Comparison of ENCODE assay signal across 11 cellular contexts in genomic region chr5:10735569-10736255, GRCh38. TPM values are rescaled to one million over a fixed set of nuclear protein-coding genes. Genes with fewer than 3 reads are reported as not detected.
DNase-seq lines count a peak whose midpoint lies in the region; ATAC-seq, FAIRE-seq and TF ChIP-seq lines count a peak whose summit lies in the region.
"Had no signal": no experiment of that assay in that cellular context is flagged by ENCODE, and none has a peak within 500 bp of the region (broad histone marks: within the 10 kb centered on the region; RNA-seq: fewer than 3 reads in every experiment).

No MANE protein-coding gene starts in this region.

- H3K4me1 Mint-ChIP-seq in activated B cell treated with CpG ODN at 0.5 μM for 24 hours: peaks cover 46% of the 10 kb centered on the region
- no peaks in the 10 kb centered on the region for H3K4me1 Mint-ChIP-seq in activated naive CD4-positive, alpha-beta T cell treated with anti-CD3 and anti-CD28 coated beads, Interleukin-2, amount 10 ng/mL, durations not matched to agents 7 days and 5 days

- POLR2A ChIA-PET in activated B cell treated with CpG ODN at 0.5 μM for 24 hours (lab: Charles Lee): interaction anchor here (0.5 to 1.7 kb wide), 2 partner anchors 26 to 522 kb away, joined by 3 to 6 read pairs; partner anchors contain the start of gene DAP

- H3K9me2 ChIP-seq in DOHH2 (replicated peaks; ENCODE audit: control insufficient read depth, low read length) (no peaks in the 10 kb centered on the region), MM.1S (replicated peaks; ENCODE audit: insufficient read depth, low read length) (no peaks in the 10 kb centered on the region)

- H3K4me1 ChIP-seq in DOHH2 (ENCODE audit: control insufficient read depth, low read length) (peaks cover 14% of the 10 kb centered on the region), MM.1S (ENCODE audit: low read length) (no peaks in the 10 kb centered on the region), kidney (ENCODE audit: control insufficient read depth in 1 of 2, insufficient read depth in 1 of 2, low read depth in 1 of 2, low read length in 2 of 2) (peaks cover 5 to 17% of the 10 kb centered on the region in 2 donors)

- H3K27ac Mint-ChIP-seq in activated B cell treated with CpG ODN at 0.5 μM for 24 hours: peak overlapping the region; percentile 54
- no peak overlapping the region for H3K27ac Mint-ChIP-seq in activated naive CD4-positive, alpha-beta T cell treated with anti-CD3 and anti-CD28 coated beads, Interleukin-2, amount 10 ng/mL, durations not matched to agents 7 days and 5 days
- H3K27ac Mint-ChIP-seq: mesothelial cell of epicardium had no signal

- no peak for TF ChIP-seq CTCF in DOHH2 (IDR thresholded peaks at IDR 0.05; ENCODE audit: low read depth, low read length, poor library complexity, severe bottlenecking)
- no peak for TF ChIP-seq CTCF in activated B cell treated with CpG ODN at 0.5 μM for 24 hours (IDR thresholded peaks at IDR 0.05)
- no peak for TF ChIP-seq CTCF in MM.1S (IDR thresholded peaks at IDR 0.05; ENCODE audit: low read length)
- no peak for TF ChIP-seq CTCF in kidney (IDR thresholded peaks at IDR 0.05; ENCODE audit: borderline replicate concordance, extremely low read depth, insufficient read depth)

- H3K36me3 ChIP-seq in DOHH2 (ENCODE audit: control insufficient read depth, low read length) (peaks cover 66% of the 10 kb centered on the region), MM.1S (replicated peaks; ENCODE audit: insufficient read depth, low read length) (no peaks in the 10 kb centered on the region; the same call in 1 of the 2 replicates), kidney (ENCODE audit: control insufficient read depth in 1 of 2, insufficient read depth in 2 of 2, low read length in 2 of 2) (no peaks in the 10 kb centered on the region)

- H3K79me2 ChIP-seq in DOHH2 (ENCODE audit: control insufficient read depth, low read length) (peaks cover 37% of the 10 kb centered on the region), MM.1S (ENCODE audit: low read length) (peaks cover 8% of the 10 kb centered on the region; the same call in 1 of the 2 replicates)

- intact Hi-C loops in activated B cell treated with CpG ODN at 0.5 μM for 24 hours (cut with micrococcal nuclease) (loop anchor here (2.0 to 10.0 kb wide), 3 partner anchors 35 to 173 kb away; partner anchors contain the start of gene ANKRD33B), kidney (cut with DNase I) (no loop called here)

- peaks cover 6% of the 10 kb centered on the region for H3K9me3 Mint-ChIP-seq in activated B cell treated with CpG ODN at 0.5 μM for 24 hours
- H3K9me3 Mint-ChIP-seq in activated naive CD4-positive, alpha-beta T cell treated with anti-CD3 and anti-CD28 coated beads, Interleukin-2, amount 10 ng/mL, durations not matched to agents 7 days and 5 days: peaks cover 8% of the 10 kb centered on the region

- no peak overlapping the region for H2AFZ ChIP-seq in MM.1S (ENCODE audit: low read length)

- H3K27me3 ChIP-seq in DOHH2 (ENCODE audit: control insufficient read depth, low read length) (no peaks in the 10 kb centered on the region), MM.1S (replicated peaks; ENCODE audit: insufficient read depth, low read length) (no peaks in the 10 kb centered on the region)

- no peak overlapping the region for H3K9ac ChIP-seq in MM.1S (ENCODE audit: low read length)
- H3K9ac ChIP-seq in kidney (ENCODE audit: low read length in 2 of 2): peak overlapping the region in 1 of 2 donors; percentile 3

- H4K20me1 ChIP-seq in DOHH2 (ENCODE audit: control insufficient read depth, insufficient read depth, low read depth, low read length): no peaks in the 10 kb centered on the region
- H4K20me1 ChIP-seq in MM.1S (ENCODE audit: insufficient read depth, low read length): no peaks in the 10 kb centered on the region

- CTCF ChIA-PET in activated B cell treated with CpG ODN at 0.5 μM for 24 hours (lab: Charles Lee): interaction anchor here (1.2 kb wide), 1 partner anchor 34 kb away, joined by 4 read pairs; no protein-coding TSS in a partner anchor
- CTCF ChIA-PET in activated naive CD4-positive, alpha-beta T cell treated with anti-CD3 and anti-CD28 coated beads, Interleukin-2, amount 10 ng/mL, durations not matched to agents 7 days and 5 days (lab: Charles Lee): no interaction called here

- no peak for FAIRE-seq in kidney (lab: Jason Lieb, UNC)

- H3F3A ChIP-seq in DOHH2 (ENCODE audit: control insufficient read depth, insufficient read depth): no peaks in the 10 kb centered on the region
- H3F3A ChIP-seq in MM.1S (ENCODE audit: insufficient read depth, low read length): no peaks in the 10 kb centered on the region

- ATAC-seq in GM19452 (IDR thresholded peaks at IDR 0.05; ENCODE audit: unreplicated experiment) (peak; percentile 50), HG03135 (IDR thresholded peaks at IDR 0.05; ENCODE audit: unreplicated experiment) (peak; percentile 73), activated B cell treated with CpG ODN at 0.5 μM for 24 hours (ENCODE audit: low read depth) (peak; percentile 92)

- H3K27ac ChIP-seq in DOHH2 (ENCODE audit: low read depth, low read length) (no peak overlapping the region), MM.1S (ENCODE audit: low read length) (no peak overlapping the region), kidney (ENCODE audit: low read depth in 2 of 2, low read length in 2 of 2) (no peak overlapping the region)
- H3K27ac ChIP-seq: C4-2B had no signal

- no peak overlapping the region for H3K4me3 ChIP-seq in DOHH2 (ENCODE audit: low read length)
- H3K4me3 ChIP-seq in MM.1S (ENCODE audit: low read length): no peak overlapping the region
- H3K4me3 ChIP-seq in kidney (ENCODE audit: low read length in 2 of 2): no peak overlapping the region

- DNase-seq in activated B cell treated with CpG ODN at 0.5 μM for 24 hours (peak; percentile 32), MM.1S (no peak), kidney (no peak)
- DNase-seq in stimulated activated naive CD4-positive, alpha-beta T cell (lab: John Stamatoyannopoulos, UW): no peak
- no peak for DNase-seq in activated naive CD4-positive, alpha-beta T cell treated with anti-CD3 and anti-CD28 coated beads, Interleukin-2, amount 10 ng/mL, durations not matched to agents 7 days and 5 days
- DNase-seq: IMR-90 had no signal

- peaks cover 41% of the 10 kb centered on the region for H3K36me3 Mint-ChIP-seq in activated B cell treated with CpG ODN at 0.5 μM for 24 hours (ENCODE audit: low read depth)
- H3K36me3 Mint-ChIP-seq in activated naive CD4-positive, alpha-beta T cell treated with anti-CD3 and anti-CD28 coated beads, Interleukin-2, amount 10 ng/mL, durations not matched to agents 7 days and 5 days: peaks cover 36% of the 10 kb centered on the region

- 0 out of 2 replicates have a peak overlapping the region, but pooled peaks have one; percentile 2 for H3K4me2 ChIP-seq in DOHH2 (ENCODE audit: low read length)
- H3K4me2 ChIP-seq in MM.1S (ENCODE audit: low read depth, low read length): no peak overlapping the region

- no peaks in the 10 kb centered on the region for H3K27me3 Mint-ChIP-seq in activated B cell treated with CpG ODN at 0.5 μM for 24 hours
- H3K27me3 Mint-ChIP-seq in activated naive CD4-positive, alpha-beta T cell treated with anti-CD3 and anti-CD28 coated beads, Interleukin-2, amount 10 ng/mL, durations not matched to agents 7 days and 5 days: no peaks in the 10 kb centered on the region

- H3K9me3 ChIP-seq in DOHH2 (ENCODE audit: control insufficient read depth, insufficient read depth, low read length) (no peaks in the 10 kb centered on the region), MM.1S (replicated peaks; ENCODE audit: insufficient read depth, low read length) (no peaks in the 10 kb centered on the region), kidney (ENCODE audit: control insufficient read depth in 1 of 2, low read length in 2 of 2) (no peaks in the 10 kb centered on the region)

- no peak overlapping the region for H3K4me3 Mint-ChIP-seq in activated B cell treated with CpG ODN at 0.5 μM for 24 hours
- H3K4me3 Mint-ChIP-seq in activated naive CD4-positive, alpha-beta T cell treated with anti-CD3 and anti-CD28 coated beads, Interleukin-2, amount 10 ng/mL, durations not matched to agents 7 days and 5 days: no peak overlapping the region
- H3K4me3 Mint-ChIP-seq: mesothelial cell of epicardium had no signal

RNA-seq across cellular contexts. Expression of gene DAP, which starts 25.3 kb away (rescaled TPM):
- 50.5 and 51.3 TPM in 2 replicates for total RNA-seq in activated B cell treated with CpG ODN at 0.5 μM for 24 hours
- total RNA-seq in kidney: 133 TPM
- 123 TPM for polyA plus RNA-seq in kidney (ENCODE audit: insufficient read depth, low read depth, low replicate concordance)
